In genomic region chr9:36487482-36488321, GRCh38 we compare ENCODE assay signal across 8 cellular contexts.
DNase-seq lines count a peak whose midpoint lies in the region; ATAC-seq and TF ChIP-seq lines count a peak whose summit lies in the region.

No MANE protein-coding gene starts in this region.

- H3K4me3 ChIP-seq in GM23338, result peak overlapping the region; percentile 75

- peak overlapping the region; percentile 94 for H3K4me2 ChIP-seq in GM23338

- peak overlapping the region; percentile 82 for H2AFZ ChIP-seq in GM23338

- peak overlapping the region; percentile 99 for H3K27ac ChIP-seq in GM23338 (ENCODE audit: low read depth)

- TF ChIP-seq CTCF in GM23338 (conservative IDR thresholded peaks at IDR 0.05; ENCODE audit: low read depth in 2 of 2) (no peak), nephron (IDR thresholded peaks at IDR 0.05; ENCODE audit: unreplicated experiment in 3 of 3) (no peak)

- peaks cover 50% of the 10 kb centered on the region for H3K4me1 Mint-ChIP-seq in GM23338
- H3K4me1 Mint-ChIP-seq in activated T-helper 2 cell treated with anti-CD3 and anti-CD28 coated beads, Interferon-gamma antibody, Interleukin-2, Interleukin-4, amounts not matched to agents 10 μg/mL and 5 μg/mL and 100 μg/mL, durations not matched to agents 14 hours and 24 hours and 36 hours (ENCODE audit: low read depth), result peaks cover 45% of the 10 kb centered on the region
- peaks cover 33% of the 10 kb centered on the region for H3K4me1 Mint-ChIP-seq in nephron

- peak; percentile 84 for ATAC-seq in GM23338
- ATAC-seq in stimulated activated naive CD8-positive, alpha-beta T cell treated with anti-CD3 and anti-CD28 coated beads, Interleukin-15, Interleukin-2, amounts not matched to agents 100 U/mL and 50 U/mL, for 24 hours, result peak; percentile 98

- intact Hi-C loops in activated T-helper 2 cell treated with anti-CD3 and anti-CD28 coated beads, Interferon-gamma antibody, Interleukin-2, Interleukin-4, amounts not matched to agents 10 μg/mL and 5 μg/mL and 100 μg/mL, durations not matched to agents 14 hours and 24 hours and 36 hours (cut with micrococcal nuclease), result loop anchor here (2.0 to 10.0 kb wide), 7 partner anchors 17 to 1413 kb away; partner anchors contain the start of genes FANCG, GNE, MELK and VCP

- H3K27ac Mint-ChIP-seq in GM23338, result peak overlapping the region; percentile 90
- peak overlapping the region; percentile 99 for H3K27ac Mint-ChIP-seq in activated T-helper 2 cell treated with anti-CD3 and anti-CD28 coated beads, Interferon-gamma antibody, Interleukin-2, Interleukin-4, amounts not matched to agents 10 μg/mL and 5 μg/mL and 100 μg/mL, durations not matched to agents 14 hours and 24 hours and 36 hours
- peak overlapping the region; percentile 96 to 98 (median 97) for H3K27ac Mint-ChIP-seq in nephron

- H4K20me1 ChIP-seq in GM23338 (replicated peaks; ENCODE audit: insufficient read depth), result peaks cover 20% of the 10 kb centered on the region; the same call in 1 of the 2 replicates

- H3K27me3 Mint-ChIP-seq in GM23338 (ENCODE audit: insufficient read depth, low read depth, poor library complexity) (peaks cover 19% of the 10 kb centered on the region), nephron (ENCODE audit: low read depth) (no peaks in the 10 kb centered on the region)
- H3K27me3 Mint-ChIP-seq in activated T-helper 2 cell treated with anti-CD3 and anti-CD28 coated beads, Interferon-gamma antibody, Interleukin-2, Interleukin-4, amounts not matched to agents 10 μg/mL and 5 μg/mL and 100 μg/mL, durations not matched to agents 14 hours and 24 hours and 36 hours (ENCODE audit: low read depth), result no peaks in the 10 kb centered on the region

- H3K36me3 ChIP-seq in GM23338 (ENCODE audit: insufficient read depth), result no peaks in the 10 kb centered on the region

- DNase-seq in EH (ENCODE audit: low read depth), result peak; percentile 95
- DNase-seq in GM23338 (ENCODE audit: low spot score), result peak; percentile 94
- peak; percentile 76 to 87 for DNase-seq in Kasumi-1 (lab: John Stamatoyannopoulos, UW)
- peak; percentile 95 for DNase-seq in RPMI8226
- DNase-seq in activated T-helper 2 cell treated with anti-CD3 and anti-CD28 coated beads, Interferon-gamma antibody, Interleukin-2, Interleukin-4, amounts not matched to agents 10 μg/mL and 5 μg/mL and 100 μg/mL, durations not matched to agents 14 hours and 24 hours and 36 hours (ENCODE audit: low spot score), result peak; percentile 89
- DNase-seq in fibroblast of peridontal ligament (ENCODE audit: extremely low read depth), result peak; percentile 82
- DNase-seq in stimulated activated naive CD8-positive, alpha-beta T cell treated with anti-CD3 and anti-CD28 coated beads, Interleukin-15, Interleukin-2, amounts not matched to agents 100 U/mL and 50 U/mL, for 24 hours, result peak; percentile 92

- H3K79me2 ChIP-seq in GM23338 (replicated peaks; ENCODE audit: insufficient read depth), result peaks cover 44% of the 10 kb centered on the region

- H3K4me1 ChIP-seq in GM23338 (ENCODE audit: insufficient read depth), result peaks cover 73% of the 10 kb centered on the region

- H3K36me3 Mint-ChIP-seq in GM23338 (ENCODE audit: low read depth) (peaks cover 7% of the 10 kb centered on the region; the same call in 1 of the 3 replicates), nephron (ENCODE audit: low read depth) (no peaks in the 10 kb centered on the region)
- H3K36me3 Mint-ChIP-seq in activated T-helper 2 cell treated with anti-CD3 and anti-CD28 coated beads, Interferon-gamma antibody, Interleukin-2, Interleukin-4, amounts not matched to agents 10 μg/mL and 5 μg/mL and 100 μg/mL, durations not matched to agents 14 hours and 24 hours and 36 hours (ENCODE audit: low read depth), result peaks cover 12% of the 10 kb centered on the region

- no peaks in the 10 kb centered on the region for H3K9me3 Mint-ChIP-seq in GM23338
- H3K9me3 Mint-ChIP-seq in activated T-helper 2 cell treated with anti-CD3 and anti-CD28 coated beads, Interferon-gamma antibody, Interleukin-2, Interleukin-4, amounts not matched to agents 10 μg/mL and 5 μg/mL and 100 μg/mL, durations not matched to agents 14 hours and 24 hours and 36 hours, result no peaks in the 10 kb centered on the region
- H3K9me3 Mint-ChIP-seq in nephron, result no peaks in the 10 kb centered on the region

- peaks cover 18% of the 10 kb centered on the region; the same call in 1 of the 2 replicates for H3F3A ChIP-seq in GM23338 (replicated peaks; ENCODE audit: low read depth)

- peak overlapping the region; percentile 81 for H3K4me3 Mint-ChIP-seq in GM23338
- peak overlapping the region; percentile 90 for H3K4me3 Mint-ChIP-seq in activated T-helper 2 cell treated with anti-CD3 and anti-CD28 coated beads, Interferon-gamma antibody, Interleukin-2, Interleukin-4, amounts not matched to agents 10 μg/mL and 5 μg/mL and 100 μg/mL, durations not matched to agents 14 hours and 24 hours and 36 hours (ENCODE audit: low read depth)
- H3K4me3 Mint-ChIP-seq in nephron, result peak overlapping the region; percentile 85 to 90 (median 89)

- H3K27me3 ChIP-seq in GM23338 (ENCODE audit: insufficient read depth), result no peaks in the 10 kb centered on the region

- H3K9me2 ChIP-seq in GM23338 (ENCODE audit: insufficient read depth), result no peaks in the 10 kb centered on the region

TF ChIP-seq in GM23338, 12 proteins besides CTCF, POLR2A, EP300 and RAD21:
- TF ChIP-seq ZNF114 (CRISPR knock-in tag; IDR thresholded peaks at IDR 0.05) (no peak), POLR2AphosphoS5 (IDR thresholded peaks at IDR 0.05; ENCODE audit: low read depth) (peak; percentile 47; the same call in 1 of the 2 replicates)

Comparison
In these comparisons a context has a peak if more than half of its experiments do, and no peak if none do; other contexts are left out.
1. Peak in every context shown above with its lines: DNase-seq, ATAC-seq, H3K4me3 ChIP-seq and H3K27ac ChIP-seq.